Comparison of ENCODE assay signal across 1 cellular context in genomic region chr11:74010306-74010981, GRCh38.
TF ChIP-seq lines count a peak whose summit lies in the region.

No MANE protein-coding gene starts in this region.

TF ChIP-seq in IMR-90, 13 proteins besides CTCF, POLR2A, EP300 and RAD21:
- TF ChIP-seq SMC3 (IDR thresholded peaks at IDR 0.05; ENCODE audit: low read depth, low read length) (no peak), ELK1 (IDR thresholded peaks at IDR 0.05; ENCODE audit: borderline replicate concordance, low read depth, low read length) (no peak), FOS (IDR thresholded peaks at IDR 0.05; ENCODE audit: low read depth, low read length) (no peak), NFE2L2 (IDR thresholded peaks at IDR 0.05; ENCODE audit: low read depth, low read length) (no peak), MAFK (IDR thresholded peaks at IDR 0.05; ENCODE audit: low read depth, low read length) (no peak), MAZ (IDR thresholded peaks at IDR 0.05; ENCODE audit: borderline replicate concordance, low read depth, low read length) (no peak), RCOR1 (IDR thresholded peaks at IDR 0.05; ENCODE audit: insufficient replicate concordance, low read length) (no peak), MXI1 (IDR thresholded peaks at IDR 0.05; ENCODE audit: borderline replicate concordance, low read depth, low read length) (no peak), USF2 (IDR thresholded peaks at IDR 0.05; ENCODE audit: low read depth, low read length) (no peak)
